In the genomic region with DNA sequence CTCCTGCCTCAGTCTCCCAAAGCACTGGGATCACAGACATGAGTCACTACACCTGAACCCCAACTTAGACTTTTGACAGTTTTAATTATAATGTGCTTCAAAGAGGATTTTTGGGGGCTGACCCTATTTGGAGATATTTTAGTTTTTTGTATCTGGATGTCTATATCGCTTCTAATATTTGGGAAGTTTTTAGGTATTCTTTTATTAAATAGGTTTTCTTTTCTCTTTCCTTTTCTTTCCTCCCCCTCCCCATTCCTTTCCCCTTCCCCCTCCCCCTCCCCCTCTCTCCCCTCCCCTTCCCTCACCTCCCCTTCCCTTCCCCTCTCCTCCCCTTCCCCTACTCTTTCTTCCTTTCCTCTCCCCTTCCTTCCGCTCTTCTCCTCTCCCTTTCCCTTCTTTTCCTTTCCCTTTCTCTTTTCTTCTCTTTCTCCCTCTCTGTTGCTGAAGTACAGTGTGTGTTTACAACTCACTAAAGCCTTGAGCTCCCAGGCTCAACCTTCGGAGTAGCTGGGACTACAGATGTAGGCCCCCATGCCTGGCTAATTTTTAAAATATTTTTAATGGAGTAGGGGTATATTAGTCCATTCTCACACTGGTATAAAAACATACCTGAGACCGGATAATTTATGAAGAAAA, we compare ENCODE assay signal across 8 cellular contexts. TPM values are rescaled to one million over a fixed set of nuclear protein-coding genes. Genes with fewer than 3 reads are reported as not detected.
"Had no signal": no experiment of that assay in that cellular context is flagged by ENCODE, and none has a peak within 500 bp of the region (broad histone marks: within the 10 kb centered on the region; RNA-seq: fewer than 3 reads in every experiment).

No MANE protein-coding gene starts in this region.

- FAIRE-seq: HTR-8/SVneo had no signal

- H3K9ac ChIP-seq: KMS-11 had no signal

- H3K27ac ChIP-seq: HL-60, KMS-11 had no signal

- H3K4me2 ChIP-seq: KMS-11 had no signal

- DNase-seq: IMR-90, KBM-7, KG1 had no signal

RNA-seq across cellular contexts. Expression of a gene that starts 24.4 kb away (rescaled TPM):
- total RNA-seq: HT-29, IMR-90 had no signal
- polyA plus RNA-seq: IgD-negative memory B cell, IMR-90 had no signal
